In the genomic region with DNA sequence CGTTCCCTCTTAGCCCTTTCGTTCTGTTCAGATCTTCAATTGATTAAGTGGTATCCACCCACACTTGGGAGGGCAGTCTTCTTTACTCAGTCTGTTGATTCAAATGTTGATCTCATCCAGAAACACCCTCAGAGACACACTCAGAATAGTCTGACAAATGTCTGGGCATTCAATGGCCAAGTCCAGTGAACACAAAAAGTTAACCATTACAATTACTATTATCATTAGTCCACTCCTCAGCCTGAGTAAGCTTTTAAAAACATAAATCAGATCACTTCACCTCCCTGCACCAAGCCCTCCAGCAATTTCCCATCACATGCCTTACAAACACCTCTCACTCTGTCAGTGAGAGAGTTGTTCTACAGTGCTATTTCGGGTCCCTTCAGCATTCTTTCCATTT, we compare ENCODE assay signal across 1 cellular context.
TF ChIP-seq lines count a peak whose summit lies in the region.

No MANE protein-coding gene starts in this region.

TF ChIP-seq in IMR-90, 13 proteins besides CTCF, POLR2A, EP300 and RAD21 (continued from another document):
- TF ChIP-seq, protein P1, sequence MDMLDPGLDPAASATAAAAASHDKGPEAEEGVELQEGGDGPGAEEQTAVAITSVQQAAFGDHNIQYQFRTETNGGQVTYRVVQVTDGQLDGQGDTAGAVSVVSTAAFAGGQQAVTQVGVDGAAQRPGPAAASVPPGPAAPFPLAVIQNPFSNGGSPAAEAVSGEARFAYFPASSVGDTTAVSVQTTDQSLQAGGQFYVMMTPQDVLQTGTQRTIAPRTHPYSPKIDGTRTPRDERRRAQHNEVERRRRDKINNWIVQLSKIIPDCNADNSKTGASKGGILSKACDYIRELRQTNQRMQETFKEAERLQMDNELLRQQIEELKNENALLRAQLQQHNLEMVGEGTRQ (IDR thresholded peaks at IDR 0.05; ENCODE audit: low read depth, low read length): no peak
- TF ChIP-seq FOS (IDR thresholded peaks at IDR 0.05; ENCODE audit: low read depth, low read length) (no peak), RFX5 (IDR thresholded peaks at IDR 0.05; ENCODE audit: low read depth, low read length) (no peak), RCOR1 (IDR thresholded peaks at IDR 0.05; ENCODE audit: insufficient replicate concordance, low read length) (no peak), CEBPB (IDR thresholded peaks at IDR 0.05; ENCODE audit: low read depth, low read length) (no peak), MAZ (IDR thresholded peaks at IDR 0.05; ENCODE audit: borderline replicate concordance, low read depth, low read length) (no peak), MXI1 (IDR thresholded peaks at IDR 0.05; ENCODE audit: borderline replicate concordance, low read depth, low read length) (no peak), MAFK (IDR thresholded peaks at IDR 0.05; ENCODE audit: low read depth, low read length) (no peak), NFE2L2 (IDR thresholded peaks at IDR 0.05; ENCODE audit: low read depth, low read length) (no peak), SMC3 (IDR thresholded peaks at IDR 0.05; ENCODE audit: low read depth, low read length) (no peak), CHD1 (IDR thresholded peaks at IDR 0.05; ENCODE audit: low read depth, low read length) (no peak)
- TF ChIP-seq, protein P2, sequence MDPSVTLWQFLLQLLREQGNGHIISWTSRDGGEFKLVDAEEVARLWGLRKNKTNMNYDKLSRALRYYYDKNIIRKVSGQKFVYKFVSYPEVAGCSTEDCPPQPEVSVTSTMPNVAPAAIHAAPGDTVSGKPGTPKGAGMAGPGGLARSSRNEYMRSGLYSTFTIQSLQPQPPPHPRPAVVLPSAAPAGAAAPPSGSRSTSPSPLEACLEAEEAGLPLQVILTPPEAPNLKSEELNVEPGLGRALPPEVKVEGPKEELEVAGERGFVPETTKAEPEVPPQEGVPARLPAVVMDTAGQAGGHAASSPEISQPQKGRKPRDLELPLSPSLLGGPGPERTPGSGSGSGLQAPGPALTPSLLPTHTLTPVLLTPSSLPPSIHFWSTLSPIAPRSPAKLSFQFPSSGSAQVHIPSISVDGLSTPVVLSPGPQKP (IDR thresholded peaks at IDR 0.05; ENCODE audit: borderline replicate concordance, low read depth, low read length): no peak
TF ChIP-seq in IMR-90: peak in this region for 0.
